16 cellular contexts compared by ENCODE assay signal in genomic region chr1:174812026-174812425, GRCh38.
"Had no signal": no experiment of that assay in that cellular context is flagged by ENCODE, and none has a peak within 500 bp of the region (broad histone marks: within the 10 kb centered on the region; RNA-seq: fewer than 3 reads in every experiment).

No MANE protein-coding gene starts in this region.

- DNase-seq: activated CD4-positive, alpha-beta T cell treated with anti-CD3 and anti-CD28 coated beads, Interleukin-2, amount 50 U/mL, for 1 hour; activated CD8-positive, alpha-beta memory T cell treated with anti-CD3 and anti-CD28 coated beads for 24 hours; activated gamma-delta T cell treated with Interleukin-2 at 50 U/mL for 16 hours; amygdala; cerebellar nuclear complex; effector memory CD4-positive, alpha-beta T cell; foreskin melanocyte; left ventricle myocardium superior; nucleus accumbens; posterior cingulate gyrus; stimulated activated CD4-positive, alpha-beta T cell treated with anti-CD3 and anti-CD28 coated beads, Interleukin-4, amount 100 ng/mL, for 1 hour; stimulated activated naive CD4-positive, alpha-beta T cell; transverse colon had no signal

- H3K27me3 Mint-ChIP-seq: activated naive CD8-positive, alpha-beta T cell had no signal

- H3K9me3 ChIP-seq: transverse colon had no signal

- H3K27ac Mint-ChIP-seq: activated naive CD8-positive, alpha-beta T cell; nephron had no signal

- H3K4me3 Mint-ChIP-seq: activated naive CD8-positive, alpha-beta T cell; nephron had no signal

- ATAC-seq: activated CD4-positive, CD25-positive, alpha-beta regulatory T cell treated with anti-CD3 and anti-CD28 coated beads, Interleukin-2, amount 50 U/mL, for 24 hours; left ventricle myocardium superior had no signal

- H3K9me3 Mint-ChIP-seq: nephron had no signal
